Comparison of ENCODE assay signal across 1 cellular context in the genomic region with DNA sequence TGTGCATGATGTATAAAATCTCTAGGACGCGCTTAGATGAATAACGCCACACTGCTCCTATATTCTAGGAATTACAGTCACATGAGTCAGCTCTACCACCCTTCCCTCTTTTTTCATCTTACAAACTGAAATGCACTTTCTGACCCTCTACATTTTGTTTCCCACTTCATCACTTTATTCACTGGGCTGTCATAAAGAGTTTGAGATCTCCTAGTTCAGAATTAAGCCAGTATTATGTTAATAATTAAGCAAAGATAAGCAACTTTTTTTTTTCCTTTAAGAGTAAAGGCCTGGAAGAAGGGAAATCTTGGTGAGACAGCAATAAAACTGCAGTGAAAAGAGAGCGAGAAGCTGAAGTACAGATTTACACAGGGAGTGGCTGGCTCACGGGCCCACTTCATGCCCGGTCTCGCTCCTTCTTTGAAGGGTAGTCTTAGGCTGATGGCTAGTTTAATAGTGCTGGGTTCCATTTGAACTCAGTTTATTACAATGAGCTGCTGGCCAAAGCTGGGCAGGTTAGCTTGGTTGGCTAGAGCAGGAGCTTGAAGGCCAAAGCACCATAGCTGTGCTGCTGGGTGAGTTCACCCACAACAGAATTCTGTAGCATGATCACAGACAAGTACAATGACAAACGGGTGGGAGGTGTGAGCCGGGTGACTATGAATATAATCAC.
TF ChIP-seq lines count a peak whose summit lies in the region.

No MANE protein-coding gene starts in this region.

TF ChIP-seq in GM23338, 12 proteins besides CTCF, POLR2A, EP300 and RAD21 (continued from another document):
- TF ChIP-seq, protein P1, sequence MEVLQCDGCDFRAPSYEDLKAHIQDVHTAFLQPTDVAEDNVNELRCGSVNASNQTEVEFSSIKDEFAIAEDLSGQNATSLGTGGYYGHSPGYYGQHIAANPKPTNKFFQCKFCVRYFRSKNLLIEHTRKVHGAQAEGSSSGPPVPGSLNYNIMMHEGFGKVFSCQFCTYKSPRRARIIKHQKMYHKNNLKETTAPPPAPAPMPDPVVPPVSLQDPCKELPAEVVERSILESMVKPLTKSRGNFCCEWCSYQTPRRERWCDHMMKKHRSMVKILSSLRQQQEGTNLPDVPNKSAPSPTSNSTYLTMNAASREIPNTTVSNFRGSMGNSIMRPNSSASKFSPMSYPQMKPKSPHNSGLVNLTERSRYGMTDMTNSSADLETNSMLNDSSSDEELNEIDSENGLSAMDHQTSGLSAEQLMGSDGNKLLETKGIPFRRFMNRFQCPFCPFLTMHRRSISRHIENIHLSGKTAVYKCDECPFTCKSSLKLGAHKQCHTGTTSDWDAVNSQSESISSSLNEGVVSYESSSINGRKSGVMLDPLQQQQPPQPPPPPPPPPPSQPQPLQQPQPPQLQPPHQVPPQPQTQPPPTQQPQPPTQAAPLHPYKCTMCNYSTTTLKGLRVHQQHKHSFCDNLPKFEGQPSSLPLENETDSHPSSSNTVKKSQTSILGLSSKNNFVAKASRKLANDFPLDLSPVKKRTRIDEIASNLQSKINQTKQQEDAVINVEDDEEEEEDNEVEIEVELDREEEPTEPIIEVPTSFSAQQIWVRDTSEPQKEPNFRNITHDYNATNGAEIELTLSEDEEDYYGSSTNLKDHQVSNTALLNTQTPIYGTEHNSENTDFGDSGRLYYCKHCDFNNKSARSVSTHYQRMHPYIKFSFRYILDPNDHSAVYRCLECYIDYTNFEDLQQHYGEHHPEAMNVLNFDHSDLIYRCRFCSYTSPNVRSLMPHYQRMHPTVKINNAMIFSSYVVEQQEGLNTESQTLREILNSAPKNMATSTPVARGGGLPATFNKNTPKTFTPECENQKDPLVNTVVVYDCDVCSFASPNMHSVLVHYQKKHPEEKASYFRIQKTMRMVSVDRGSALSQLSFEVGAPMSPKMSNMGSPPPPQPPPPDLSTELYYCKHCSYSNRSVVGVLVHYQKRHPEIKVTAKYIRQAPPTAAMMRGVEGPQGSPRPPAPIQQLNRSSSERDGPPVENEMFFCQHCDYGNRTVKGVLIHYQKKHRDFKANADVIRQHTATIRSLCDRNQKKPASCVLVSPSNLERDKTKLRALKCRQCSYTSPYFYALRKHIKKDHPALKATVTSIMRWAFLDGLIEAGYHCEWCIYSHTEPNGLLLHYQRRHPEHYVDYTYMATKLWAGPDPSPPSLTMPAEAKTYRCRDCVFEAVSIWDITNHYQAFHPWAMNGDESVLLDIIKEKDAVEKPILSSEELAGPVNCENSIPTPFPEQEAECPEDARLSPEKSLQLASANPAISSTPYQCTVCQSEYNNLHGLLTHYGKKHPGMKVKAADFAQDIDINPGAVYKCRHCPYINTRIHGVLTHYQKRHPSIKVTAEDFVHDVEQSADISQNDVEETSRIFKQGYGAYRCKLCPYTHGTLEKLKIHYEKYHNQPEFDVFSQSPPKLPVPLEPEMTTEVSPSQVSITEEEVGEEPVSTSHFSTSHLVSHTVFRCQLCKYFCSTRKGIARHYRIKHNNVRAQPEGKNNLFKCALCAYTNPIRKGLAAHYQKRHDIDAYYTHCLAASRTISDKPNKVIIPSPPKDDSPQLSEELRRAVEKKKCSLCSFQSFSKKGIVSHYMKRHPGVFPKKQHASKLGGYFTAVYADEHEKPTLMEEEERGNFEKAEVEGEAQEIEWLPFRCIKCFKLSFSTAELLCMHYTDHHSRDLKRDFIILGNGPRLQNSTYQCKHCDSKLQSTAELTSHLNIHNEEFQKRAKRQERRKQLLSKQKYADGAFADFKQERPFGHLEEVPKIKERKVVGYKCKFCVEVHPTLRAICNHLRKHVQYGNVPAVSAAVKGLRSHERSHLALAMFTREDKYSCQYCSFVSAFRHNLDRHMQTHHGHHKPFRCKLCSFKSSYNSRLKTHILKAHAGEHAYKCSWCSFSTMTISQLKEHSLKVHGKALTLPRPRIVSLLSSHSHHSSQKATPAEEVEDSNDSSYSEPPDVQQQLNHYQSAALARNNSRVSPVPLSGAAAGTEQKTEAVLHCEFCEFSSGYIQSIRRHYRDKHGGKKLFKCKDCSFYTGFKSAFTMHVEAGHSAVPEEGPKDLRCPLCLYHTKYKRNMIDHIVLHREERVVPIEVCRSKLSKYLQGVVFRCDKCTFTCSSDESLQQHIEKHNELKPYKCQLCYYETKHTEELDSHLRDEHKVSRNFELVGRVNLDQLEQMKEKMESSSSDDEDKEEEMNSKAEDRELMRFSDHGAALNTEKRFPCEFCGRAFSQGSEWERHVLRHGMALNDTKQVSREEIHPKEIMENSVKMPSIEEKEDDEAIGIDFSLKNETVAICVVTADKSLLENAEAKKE (CRISPR knock-in tag; IDR thresholded peaks at IDR 0.05), result no peak
- no peak for TF ChIP-seq EZH2phosphoT487 (IDR thresholded peaks at IDR 0.05; ENCODE audit: unreplicated experiment)
